ENCODE assay signal across 22 cellular contexts in genomic region chr5:33160871-33161270, GRCh38.
A peak's percentile ranks its signal among the peaks of the same experiment; 100 is the strongest.
DNase-seq lines count a peak whose midpoint lies in the region; ATAC-seq, FAIRE-seq and TF ChIP-seq lines count a peak whose summit lies in the region.
"Had no signal": no experiment of that assay in that cellular context is flagged by ENCODE, and none has a peak within 500 bp of the region (broad histone marks: within the 10 kb centered on the region; RNA-seq: fewer than 3 reads in every experiment).

No MANE protein-coding gene starts in this region.

- no peak overlapping the region for H3K4me3 ChIP-seq in bronchial epithelial cell (ENCODE audit: low read depth, low read length)
- H3K4me3 ChIP-seq: BLaER1 treated with 17β-estradiol and CSF1 and Interleukin-3, amounts not matched to agents 10 nM and 100 nM; GM23248 had no signal

- ATAC-seq in GM21367 (IDR thresholded peaks at IDR 0.05; ENCODE audit: unreplicated experiment): no peak
- no peak for ATAC-seq in GM21619 (IDR thresholded peaks at IDR 0.05; ENCODE audit: unreplicated experiment)
- ATAC-seq: HCT116 had no signal

- no peaks in the 10 kb centered on the region for H3K27me3 ChIP-seq in bronchial epithelial cell (ENCODE audit: control insufficient read depth, insufficient read depth, low read length)
- H3K27me3 ChIP-seq: BE2C; BLaER1 treated with 17β-estradiol and CSF1 and Interleukin-3, amounts not matched to agents 10 nM and 100 nM had no signal

- TF ChIP-seq CTCF in bronchial epithelial cell (IDR thresholded peaks at IDR 0.05; ENCODE audit: insufficient read depth, low read length, severe bottlenecking): no peak

- DNase-seq in NCI-H748 (lab: John Stamatoyannopoulos, UW; ENCODE audit: unreplicated experiment) (peak; percentile 39), NCI-H748 treated with DMSO at 0.1 percent for 48 hours (lab: John Stamatoyannopoulos, UW) (no peak), bronchial epithelial cell (ENCODE audit: low read depth) (peak; percentile 76), fibroblast of peridontal ligament (ENCODE audit: extremely low read depth) (peak; percentile 8)
- DNase-seq: ACHN; AML-193; BE2C; Calu3; CD4-positive, alpha-beta T cell; COR-L47; DMS53; DMS79 treated with DMSO at 0.1 percent for 48 hours; GF-D8; GM23248; H9 had no signal

- no peak for FAIRE-seq in bronchial epithelial cell (lab: Jason Lieb, UNC)
- FAIRE-seq: A204.1, GM12891, GM18507 had no signal

- no peaks in the 10 kb centered on the region for H3K36me3 ChIP-seq in bronchial epithelial cell (ENCODE audit: control insufficient read depth, insufficient read depth, low read length)
- H3K36me3 ChIP-seq: BE2C; BLaER1 treated with 17β-estradiol and CSF1 and Interleukin-3, amounts not matched to agents 10 nM and 100 nM had no signal
